In the genomic region with DNA sequence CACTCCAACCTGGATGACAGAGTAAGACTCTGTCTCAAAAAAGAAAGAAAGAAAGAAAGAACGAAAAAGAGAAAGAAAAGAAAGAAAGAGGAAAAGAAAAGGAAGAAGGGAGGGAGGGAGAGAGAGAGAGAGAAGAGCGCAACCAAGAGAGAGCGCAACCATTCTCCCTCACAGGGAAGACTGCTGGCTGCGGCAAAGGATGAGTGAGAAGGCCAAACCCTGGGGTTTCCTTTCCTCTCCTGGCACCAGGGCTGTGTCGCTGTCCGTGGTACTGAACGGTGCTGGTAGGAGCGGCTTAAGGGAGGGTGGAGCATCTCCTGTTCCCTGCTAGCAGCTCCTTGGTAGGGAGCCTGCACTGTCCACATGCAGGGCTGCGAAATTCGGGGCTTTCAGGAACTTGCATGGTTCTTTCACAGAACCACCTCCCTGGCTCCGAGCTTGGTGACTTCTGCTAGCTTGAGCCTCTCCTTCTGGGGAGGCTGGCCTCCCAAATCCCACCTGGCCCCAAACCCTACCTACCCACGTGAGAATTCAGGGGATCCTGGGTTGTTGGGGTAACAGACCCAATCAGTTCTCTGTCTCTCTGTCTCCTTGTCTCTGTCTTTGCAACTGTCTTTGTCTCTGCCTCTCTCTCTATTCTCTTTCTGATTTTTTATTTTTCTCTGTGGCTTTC, we compare ENCODE assay signal across 8 cellular contexts. TPM values are rescaled to one million over a fixed set of nuclear protein-coding genes. Genes with fewer than 3 reads are reported as not detected.
DNase-seq lines count a peak whose midpoint lies in the region; ATAC-seq, FAIRE-seq and TF ChIP-seq lines count a peak whose summit lies in the region.

No MANE protein-coding gene starts in this region.

- no peak for TF ChIP-seq POLR2A in IMR-90 (IDR thresholded peaks at IDR 0.05; ENCODE audit: low read depth, low read length)

- BruUV-seq in IMR-90 (replicated peaks; lab: Mats Ljungman, UMichigan), result no TSS peak

- H3K27me3 ChIP-seq in BJ (ENCODE audit: control insufficient read depth, insufficient read depth, low read length) (no peaks in the 10 kb centered on the region), IMR-90 (ENCODE audit: control insufficient read depth, insufficient read depth, low read length) (peaks cover 4% of the 10 kb centered on the region; the same call in 1 of the 2 replicates), bronchial epithelial cell (ENCODE audit: control insufficient read depth, insufficient read depth, low read length) (no peaks in the 10 kb centered on the region)

- POLR2A ChIA-PET in BJ (lab: Charles Lee), result no interaction called here
- POLR2A ChIA-PET in IMR-90 (lab: Charles Lee; ENCODE audit: unreplicated experiment), result no interaction called here

- no peak overlapping the region for H2BK120ac ChIP-seq in IMR-90 (ENCODE audit: low read depth, low read length)

- H4K8ac ChIP-seq in IMR-90 (ENCODE audit: low read depth in 2 of 2, low read length in 2 of 2), result no peak overlapping the region

- no peak overlapping the region for H3K56ac ChIP-seq in IMR-90 (ENCODE audit: extremely low read depth, insufficient read depth, low read length)

- H3K18ac ChIP-seq in IMR-90 (ENCODE audit: low read depth, low read length), result no peak overlapping the region

- H4K91ac ChIP-seq in IMR-90 (ENCODE audit: insufficient read depth, low read depth, low read length), result no peak overlapping the region

- dilution Hi-C loops in IMR-90 (cut with HindIII; ENCODE audit: low sequenced_read_pairs, unreplicated experiment), result no loop called here

- no peaks in the 10 kb centered on the region for H3K79me1 ChIP-seq in IMR-90 (ENCODE audit: low read depth in 1 of 2, low read length in 2 of 2)

- H3K36me3 ChIP-seq in BJ (ENCODE audit: control insufficient read depth, insufficient read depth, low read length), result no peaks in the 10 kb centered on the region
- H3K36me3 ChIP-seq in IMR-90 (ENCODE audit: control insufficient read depth, insufficient read depth, low read length), result no peaks in the 10 kb centered on the region
- no peaks in the 10 kb centered on the region for H3K36me3 ChIP-seq in bronchial epithelial cell (ENCODE audit: control insufficient read depth, insufficient read depth, low read length)

- no peak for FAIRE-seq in bronchial epithelial cell (lab: Jason Lieb, UNC)

- no peak overlapping the region for H2AK9ac ChIP-seq in IMR-90 (replicated peaks; ENCODE audit: low read depth, low read length, poor library complexity)

- TF ChIP-seq CTCF in BJ (IDR thresholded peaks at IDR 0.05; ENCODE audit: insufficient read depth, low read depth, low read length), result no peak
- TF ChIP-seq CTCF in IMR-90 (conservative IDR thresholded peaks at IDR 0.05; ENCODE audit: low read depth, low read length), result no peak
- no peak for TF ChIP-seq CTCF in bronchial epithelial cell (IDR thresholded peaks at IDR 0.05; ENCODE audit: insufficient read depth, low read length, severe bottlenecking)

- no peak overlapping the region for H2BK15ac ChIP-seq in IMR-90 (ENCODE audit: low read depth, low read length)

- H3K9me3 ChIP-seq in IMR-90 (ENCODE audit: control insufficient read depth, insufficient read depth, low read length), result peaks cover 2% of the 10 kb centered on the region; the same call in 1 of the 2 replicates

- ATAC-seq in IMR-90 (ENCODE audit: low read depth) (peak; percentile 100), left colon (peak; percentile 82), GM18867 (IDR thresholded peaks at IDR 0.05; ENCODE audit: unreplicated experiment) (no peak)

- no peak overlapping the region for H3K27ac ChIP-seq in IMR-90 (ENCODE audit: insufficient read depth, low read length)

- no peak overlapping the region for H4K5ac ChIP-seq in IMR-90 (ENCODE audit: low read depth, low read length)

- no peaks in the 10 kb centered on the region for H4K20me1 ChIP-seq in IMR-90 (ENCODE audit: insufficient read depth, low read length)

- no peak overlapping the region for H2AK5ac ChIP-seq in IMR-90 (ENCODE audit: low read depth, low read length)

- 0% methylated on average over 2 of the region's 12 CpGs; no CpG with 5 or more reads in 1 of the 2 experiments for WGBS in IMR-90 (ENCODE audit: extremely low coverage in 2 of 2, insufficient read length in 1 of 2), 2 experiments

- DNase-seq in BJ (ENCODE audit: low read depth) (peak; percentile 18), IMR-90 (peak; percentile 81), bronchial epithelial cell (ENCODE audit: low read depth) (peak; percentile 67), left colon (peak; percentile 53 to 89), DMS79 treated with DMSO at 0.1 percent for 48 hours (lab: John Stamatoyannopoulos, UW) (no peak)
- peak; percentile 10 for DNase-seq in activated CD4-positive, CD25-positive, alpha-beta regulatory T cell treated with anti-CD3 and anti-CD28 coated beads, Interleukin-2, amount 50 U/mL, for 16 hours (ENCODE audit: low read depth, low spot score)
- peak in 2 of 3 experiments; percentile 2 to 17 for DNase-seq in stimulated activated CD4-positive, alpha-beta T cell treated with anti-CD3 and anti-CD28 coated beads, TNF-alpha, amount 100 ng/mL, for 4 hours (ENCODE audit: low read depth in 3 of 3)

- H3K23ac ChIP-seq in IMR-90 (ENCODE audit: low read depth, low read length), result no peak overlapping the region

- H3K4me3 ChIP-seq in BJ (ENCODE audit: low read depth, low read length) (no peak overlapping the region), IMR-90 (ENCODE audit: insufficient read depth, low read depth, low read length) (no peak overlapping the region), bronchial epithelial cell (ENCODE audit: low read depth, low read length) (no peak overlapping the region)

- no peak overlapping the region for H3K14ac ChIP-seq in IMR-90 (replicated peaks; ENCODE audit: low read depth, low read length)

- H2BK5ac ChIP-seq in IMR-90 (ENCODE audit: low read depth, low read length, poor library complexity, severe bottlenecking), result no peak overlapping the region

- intact Hi-C loops in IMR-90 (cut with micrococcal nuclease) (loop anchor here (5.0 kb wide), 1 partner anchor 57 kb away; no protein-coding TSS in a partner anchor), left colon (cut with DNase I, micrococcal nuclease) (no loop called here)

- peak; percentile 31; the same call in 1 of the 2 replicates for TF ChIP-seq RAD21 in IMR-90 (IDR thresholded peaks at IDR 0.05; ENCODE audit: low read length)

- no peak overlapping the region for H3K4me2 ChIP-seq in IMR-90 (ENCODE audit: low read depth, low read length)

- in situ Hi-C loops in IMR-90 (cut with MboI; ENCODE audit: low sequenced_read_pairs), result no loop called here

- H2AFZ ChIP-seq in IMR-90 (replicated peaks; ENCODE audit: low read length, poor library complexity), result peak overlapping the region; percentile 60

- no peaks in the 10 kb centered on the region for H3K9me1 ChIP-seq in IMR-90 (ENCODE audit: insufficient read depth, low read length)

- CTCF ChIA-PET in BJ (lab: Yijun Ruan, JAX) (interaction anchor here (1.4 kb wide), 1 partner anchor 26 kb away, joined by 4 read pairs; no protein-coding TSS in a partner anchor), IMR-90 (lab: Yijun Ruan, JAX) (no interaction called here)

- H3K4ac ChIP-seq in IMR-90 (ENCODE audit: low read depth, low read length), result no peak overlapping the region

- no peaks in the 10 kb centered on the region for H3K4me1 ChIP-seq in IMR-90 (ENCODE audit: control insufficient read depth, insufficient read depth, low read length)

- H3K9ac ChIP-seq in IMR-90 (ENCODE audit: low read depth, low read length), result no peak overlapping the region

- no peak overlapping the region for H2BK20ac ChIP-seq in IMR-90 (ENCODE audit: low read depth, low read length)

TF ChIP-seq in IMR-90, 13 proteins besides CTCF, POLR2A, EP300 and RAD21:
- TF ChIP-seq MAZ (IDR thresholded peaks at IDR 0.05; ENCODE audit: borderline replicate concordance, low read depth, low read length), result peak; percentile 53; the same call in 1 of the 2 replicates
- TF ChIP-seq NFE2L2 (IDR thresholded peaks at IDR 0.05; ENCODE audit: low read depth, low read length), result no peak
- TF ChIP-seq SMC3 (IDR thresholded peaks at IDR 0.05; ENCODE audit: low read depth, low read length), result 0 out of 2 replicates have a peak, but pooled peaks have one; percentile 12
- peak; percentile 74 for TF ChIP-seq RCOR1 (IDR thresholded peaks at IDR 0.05; ENCODE audit: insufficient replicate concordance, low read length)

RNA-seq across cellular contexts. Expression of gene ZNRF4, which starts 51.1 kb away (rescaled TPM):
- polyA plus RNA-seq in BJ (2011; rRNA removed) (not detected in 2 replicates), IMR-90 (2012; rRNA removed) (not detected in 2 replicates)
- not detected in 2 replicates for polyA minus RNA-seq in BJ (2011; rRNA and poly(A)+ RNA removed)
- total RNA-seq in IMR-90 (2012; rRNA removed) (not detected in 2 replicates), bronchial epithelial cell (not detected in 2 replicates), left colon (not detected)
- polyA plus RNA-seq in IMR-90 (2012; cell fraction: cytosol; rRNA removed), result not detected in 2 replicates
- 0.24 TPM in 1 of 2 replicates, not detected in the other for polyA plus RNA-seq in IMR-90 (2012; cell fraction: nucleus; rRNA removed; ENCODE audit: low replicate concordance)
